8 cellular contexts compared by ENCODE assay signal in the genomic region with DNA sequence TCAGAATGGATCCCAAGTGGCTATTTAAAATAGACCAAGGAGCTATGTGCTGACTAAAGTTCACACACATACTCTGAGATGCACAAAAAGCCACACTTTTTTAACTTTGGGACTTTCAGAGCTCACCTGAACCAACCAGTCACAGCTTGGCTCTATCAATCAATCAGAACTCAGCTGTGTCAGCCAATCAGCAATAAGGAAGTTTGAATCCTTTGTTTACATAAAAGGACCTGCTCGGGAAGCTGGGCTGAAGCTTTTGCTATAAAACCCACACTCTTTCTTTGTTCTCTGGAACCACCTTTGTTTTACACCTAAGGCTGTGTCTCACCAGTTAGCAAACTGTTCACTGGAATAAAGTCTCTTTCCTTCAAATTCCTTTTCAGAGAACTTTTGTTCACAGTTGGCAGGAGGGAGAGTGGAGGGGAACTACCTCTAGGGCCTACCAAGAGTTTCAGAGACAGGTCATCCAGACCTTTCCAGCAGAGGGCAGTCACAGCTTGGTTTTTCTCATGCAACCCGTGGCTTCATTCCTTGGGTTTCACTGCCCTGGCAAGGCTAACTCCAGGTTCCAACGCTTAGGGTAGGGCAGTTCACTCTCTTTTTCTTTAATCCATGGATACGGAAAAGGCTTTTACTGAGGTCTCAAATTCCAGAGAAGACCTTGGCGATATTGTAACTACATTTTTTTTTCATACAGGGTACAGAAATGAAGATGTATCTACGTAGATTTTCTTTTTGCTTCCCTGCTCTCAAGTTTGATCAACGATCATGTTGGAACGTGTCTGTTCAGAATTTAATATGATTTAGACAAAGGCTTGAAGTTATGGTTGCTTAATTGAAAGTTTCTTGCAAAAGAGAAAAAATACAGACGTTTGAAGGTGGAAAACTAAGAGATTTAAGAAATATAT.
A peak's percentile ranks its signal among the peaks of the same experiment; 100 is the strongest.
DNase-seq lines count a peak whose midpoint lies in the region; ATAC-seq and TF ChIP-seq lines count a peak whose summit lies in the region.

No MANE protein-coding gene starts in this region.

- peak; percentile 73 for TF ChIP-seq CTCF in AG04449 (IDR thresholded peaks at IDR 0.05; ENCODE audit: insufficient read depth, low read length, missing control alignments)
- TF ChIP-seq CTCF in kidney epithelial cell (IDR thresholded peaks at IDR 0.05; ENCODE audit: insufficient read depth, low read length, poor library complexity, severe bottlenecking): peak; percentile 72

- POLR2A ChIA-PET in AG04449 (lab: Yijun Ruan, JAX): no interaction called here

- DNase-seq in AG04449 (ENCODE audit: low read depth, low spot score) (no peak), NCI-H2227 (lab: John Stamatoyannopoulos, UW; ENCODE audit: unreplicated experiment) (peak; percentile 75), cerebellar cortex (ENCODE audit: low spot score) (peak; percentile 95), kidney epithelial cell (ENCODE audit: low read depth) (peak; percentile 45)
- peak; percentile 60 for DNase-seq in activated CD4-positive, CD25-positive, alpha-beta regulatory T cell treated with anti-CD3 and anti-CD28 coated beads, Interleukin-2, amount 50 U/mL, for 72 hours
- DNase-seq in stimulated activated CD4-positive, alpha-beta T cell treated with anti-CD3 and anti-CD28 coated beads, Interleukin-1b, Interleukin-23, amount 100 ng/mL, for 48 hours: peak; percentile 73

- H3K4me3 ChIP-seq in AG04449 (ENCODE audit: low read depth, low read length) (no peak overlapping the region), kidney epithelial cell (ENCODE audit: low read depth, low read length) (no peak overlapping the region)

- ATAC-seq in GM18861 (IDR thresholded peaks at IDR 0.05; ENCODE audit: unreplicated experiment): peak; percentile 81
- peak; percentile 67 for ATAC-seq in HG03097 (IDR thresholded peaks at IDR 0.05; ENCODE audit: low FRiP score, unreplicated experiment)

- H3K27me3 ChIP-seq in kidney epithelial cell (ENCODE audit: control insufficient read depth, insufficient read depth, low read length): no peaks in the 10 kb centered on the region

- CTCF ChIA-PET in AG04449 (lab: Yijun Ruan, JAX): interaction anchor here (0.8 to 3.5 kb wide), 19 partner anchors 8 to 702 kb away, joined by 3 to 47 read pairs (median 3); no protein-coding TSS in a partner anchor

- no peaks in the 10 kb centered on the region for H3K36me3 ChIP-seq in kidney epithelial cell (ENCODE audit: control insufficient read depth, insufficient read depth, low read length)
